15 cellular contexts compared by ENCODE assay signal in genomic region chr17:68297168-68297567, GRCh38. TPM values are rescaled to one million over a fixed set of nuclear protein-coding genes. Genes with fewer than 3 reads are reported as not detected.
A peak's percentile ranks its signal among the peaks of the same experiment; 100 is the strongest.
DNase-seq lines count a peak whose midpoint lies in the region; ATAC-seq and TF ChIP-seq lines count a peak whose summit lies in the region.
"Had no signal": no experiment of that assay in that cellular context is flagged by ENCODE, and none has a peak within 500 bp of the region (broad histone marks: within the 10 kb centered on the region; RNA-seq: fewer than 3 reads in every experiment).

No MANE protein-coding gene starts in this region.

- no peak for ATAC-seq in activated CD8-positive, alpha-beta T cell treated with anti-CD3 and anti-CD28 coated beads for 36 hours
- ATAC-seq: left colon, Right ventricle myocardium inferior had no signal

- peaks cover 6% of the 10 kb centered on the region for H3K36me3 Mint-ChIP-seq in IgD-negative memory B cell
- H3K36me3 Mint-ChIP-seq in activated CD8-positive, alpha-beta T cell treated with anti-CD3 and anti-CD28 coated beads for 36 hours (ENCODE audit: low read depth) = no peaks in the 10 kb centered on the region

- peak overlapping the region in 1 of 4 donors; percentile 47 for H3K4me3 Mint-ChIP-seq in IgD-negative memory B cell
- peak overlapping the region; percentile 49 for H3K4me3 Mint-ChIP-seq in activated CD8-positive, alpha-beta T cell treated with anti-CD3 and anti-CD28 coated beads for 36 hours
- H3K4me3 Mint-ChIP-seq: activated B cell treated with CpG ODN at 0.5 μM for 24 hours had no signal

- H3K36me3 ChIP-seq in BLaER1 = no peaks in the 10 kb centered on the region
- H3K36me3 ChIP-seq in mucosa of rectum (ENCODE audit: control insufficient read depth in 2 of 2, insufficient read depth in 2 of 2, low read length in 2 of 2) = no peaks in the 10 kb centered on the region
- H3K36me3 ChIP-seq in esophagus muscularis mucosa = no peaks in the 10 kb centered on the region

- POLR2A ChIA-PET in activated CD8-positive, alpha-beta T cell treated with anti-CD3 and anti-CD28 coated beads for 36 hours (lab: Charles Lee) = interaction anchor here (1.1 to 1.2 kb wide), 2 partner anchors 25 to 161 kb away, joined by 4 read pairs; no protein-coding TSS in a partner anchor

- peaks cover 24% of the 10 kb centered on the region for H3K4me1 ChIP-seq in BLaER1
- H3K4me1 ChIP-seq in mucosa of rectum (ENCODE audit: control insufficient read depth in 2 of 2, insufficient read depth in 2 of 2, low read length in 2 of 2) = peaks cover 3 to 9% of the 10 kb centered on the region in 2 donors
- H3K4me1 ChIP-seq in esophagus muscularis mucosa = peaks cover 5 to 7% (median 6%) of the 10 kb centered on the region in 4 donors

- CTCF ChIA-PET in activated CD8-positive, alpha-beta T cell treated with anti-CD3 and anti-CD28 coated beads for 36 hours (lab: Charles Lee) = interaction anchor here (0.9 to 2.5 kb wide), 4 partner anchors 10 to 135 kb away, joined by 3 to 13 read pairs (median 4); no protein-coding TSS in a partner anchor

- WGBS in esophagus muscularis mucosa = 74% methylated on average over 4 of the region's 4 CpGs

- H3K9ac ChIP-seq in BLaER1 (no peak overlapping the region), mucosa of rectum (ENCODE audit: low read depth in 1 of 2, low read length in 2 of 2) (no peak overlapping the region)

- H4K20me1 ChIP-seq in BLaER1 = no peaks in the 10 kb centered on the region

- peak overlapping the region in 2 of 3 donors; percentile 19 to 37 for H3K27ac Mint-ChIP-seq in IgD-negative memory B cell
- H3K27ac Mint-ChIP-seq in activated CD8-positive, alpha-beta T cell treated with anti-CD3 and anti-CD28 coated beads for 36 hours = peak overlapping the region; percentile 77
- H3K27ac Mint-ChIP-seq: activated B cell treated with CpG ODN at 0.5 μM for 24 hours had no signal

- intact Hi-C loops in activated CD8-positive, alpha-beta T cell treated with anti-CD3 and anti-CD28 coated beads for 36 hours (cut with micrococcal nuclease) = loop anchor here (5.0 to 10.0 kb wide), 2 partner anchors 100 to 138 kb away; no protein-coding TSS in a partner anchor
- intact Hi-C loops in esophagus muscularis mucosa (cut with DNase I) = no loop called here

- peaks cover 7 to 18% (median 15%) of the 10 kb centered on the region in 3 donors for H3K4me1 Mint-ChIP-seq in IgD-negative memory B cell
- H3K4me1 Mint-ChIP-seq in activated CD8-positive, alpha-beta T cell treated with anti-CD3 and anti-CD28 coated beads for 36 hours (ENCODE audit: low read depth) = peaks cover 45% of the 10 kb centered on the region

- H3K27me3 Mint-ChIP-seq in IgD-negative memory B cell = no peaks in the 10 kb centered on the region
- H3K27me3 Mint-ChIP-seq in activated CD8-positive, alpha-beta T cell treated with anti-CD3 and anti-CD28 coated beads for 36 hours = no peaks in the 10 kb centered on the region
- H3K27me3 Mint-ChIP-seq: activated B cell treated with CpG ODN at 0.5 μM for 24 hours had no signal

- peak overlapping the region; percentile 0; the same call in 1 of the 2 replicates for H3K4me2 ChIP-seq in BLaER1

- H3K9me3 ChIP-seq in BLaER1 = no peaks in the 10 kb centered on the region
- H3K9me3 ChIP-seq in mucosa of rectum (ENCODE audit: control insufficient read depth in 2 of 2, low read length in 2 of 2) = no peaks in the 10 kb centered on the region
- no peaks in the 10 kb centered on the region for H3K9me3 ChIP-seq in esophagus muscularis mucosa

- TF ChIP-seq CTCF in activated CD8-positive, alpha-beta T cell treated with anti-CD3 and anti-CD28 coated beads for 36 hours (IDR thresholded peaks at IDR 0.05) = no peak
- no peak for TF ChIP-seq CTCF in esophagus muscularis mucosa (IDR thresholded peaks at IDR 0.05)

- H3K4me3 ChIP-seq in BLaER1 (no peak overlapping the region), mucosa of rectum (ENCODE audit: low read length in 2 of 2) (no peak overlapping the region), esophagus muscularis mucosa (no peak overlapping the region)

- no peak for DNase-seq in activated CD8-positive, alpha-beta T cell treated with anti-CD3 and anti-CD28 coated beads for 36 hours
- DNase-seq in iPS-NIHi7 (ENCODE audit: extremely low spot score) (no peak), NCI-H2107 treated with DMSO at 0.1 percent for 48 hours (lab: John Stamatoyannopoulos, UW; ENCODE audit: unreplicated experiment) (no peak), esophagus muscularis mucosa (ENCODE audit: extremely low spot score) (no peak)
- no peak for DNase-seq in stimulated activated CD4-positive, alpha-beta T cell treated with anti-CD3 and anti-CD28 coated beads, Interleukin-2, amount 100 ng/mL, for 24 hours
- DNase-seq: activated B cell treated with CpG ODN at 0.5 μM for 24 hours, COR-L47, NCI-H1092, NCI-H524 treated with DMSO at 0.1 percent for 48 hours, occipital lobe had no signal

- H3K27ac ChIP-seq in BLaER1 (no peak overlapping the region), mucosa of rectum (ENCODE audit: low read depth in 2 of 2, low read length in 2 of 2) (peak overlapping the region; percentile 36 to 68), esophagus muscularis mucosa (replicated peaks in 1 of 4) (no peak overlapping the region)

- H3K27me3 ChIP-seq in BLaER1 (no peaks in the 10 kb centered on the region), mucosa of rectum (ENCODE audit: control insufficient read depth in 2 of 2, insufficient read depth in 2 of 2, low read length in 2 of 2) (peaks cover 9 to 16% of the 10 kb centered on the region in 2 donors), esophagus muscularis mucosa (peaks cover 0 to 51% (median 10%) of the 10 kb centered on the region in 4 donors)

- TF ChIP-seq POLR2A in esophagus muscularis mucosa (IDR thresholded peaks at IDR 0.05; ENCODE audit: low read depth) = no peak

- no peaks in the 10 kb centered on the region for H3K9me3 Mint-ChIP-seq in IgD-negative memory B cell
- H3K9me3 Mint-ChIP-seq in activated CD8-positive, alpha-beta T cell treated with anti-CD3 and anti-CD28 coated beads for 36 hours = no peaks in the 10 kb centered on the region
- H3K9me3 Mint-ChIP-seq: activated B cell treated with CpG ODN at 0.5 μM for 24 hours had no signal

- no peak for TF ChIP-seq EP300 in esophagus muscularis mucosa (IDR thresholded peaks at IDR 0.05)

RNA-seq across cellular contexts. Expression of gene ARSG, which starts 5.9 kb away (rescaled TPM):
- polyA plus RNA-seq in IgD-negative memory B cell = 10.6 TPM
- 1 to 10 TPM; 7.2 to 8.4 TPM for total RNA-seq in activated CD8-positive, alpha-beta T cell treated with anti-CD3 and anti-CD28 coated beads for 36 hours
- 1 to 10 TPM; 1.7 to 4.9 (median 2.8) TPM for total RNA-seq in esophagus muscularis mucosa

RNA-seq across cellular contexts. Expression of gene SLC16A6, which starts 6.2 kb away (rescaled TPM):
- polyA plus RNA-seq in IgD-negative memory B cell = 0.33 TPM
- 1 to 10 TPM; 2.3 to 2.8 TPM for total RNA-seq in activated CD8-positive, alpha-beta T cell treated with anti-CD3 and anti-CD28 coated beads for 36 hours
- under 1 TPM in 3 of 4 donors, not detected in 1; 0.33 to 0.42 (median 0.34) TPM for total RNA-seq in esophagus muscularis mucosa

RNA-seq across cellular contexts. Expression of gene AMZ2, which starts 49.3 kb away (rescaled TPM):
- 80.0 TPM for polyA plus RNA-seq in IgD-negative memory B cell
- 100 to 1,000 TPM; 132 to 141 TPM for total RNA-seq in activated CD8-positive, alpha-beta T cell treated with anti-CD3 and anti-CD28 coated beads for 36 hours
- total RNA-seq in esophagus muscularis mucosa = 10 to 100 TPM; 38.2 to 69.9 (median 60.1) TPM

Comparison
In these comparisons a context has a peak if more than half of its experiments do, and no peak if none do; other contexts are left out.
1. H3K27ac ChIP-seq: peak in mucosa of rectum (2 of 2); none in BLaER1 (single experiment) and esophagus muscularis mucosa (0 of 4).